In the genomic region with DNA sequence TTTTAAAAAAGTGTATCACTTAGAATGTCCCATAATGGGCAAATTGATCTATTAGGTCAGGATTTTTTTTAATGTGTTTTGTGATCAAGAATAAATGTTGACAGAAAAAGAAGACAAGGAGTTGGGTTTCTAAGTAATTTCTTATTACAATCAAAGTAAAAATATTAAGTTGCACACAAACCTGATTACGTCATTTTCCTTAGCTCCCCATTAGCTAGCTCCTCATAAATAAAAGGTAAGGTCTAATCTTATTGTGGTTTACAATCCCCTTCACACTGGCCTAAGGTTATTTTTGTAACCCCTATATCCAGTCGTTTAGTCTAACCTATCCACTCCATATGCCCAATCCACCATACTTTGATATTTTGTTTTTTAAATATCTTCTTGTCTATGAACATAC, we compare ENCODE assay signal across 35 cellular contexts. TPM values are rescaled to one million over a fixed set of nuclear protein-coding genes. Genes with fewer than 3 reads are reported as not detected.
"Had no signal": no experiment of that assay in that cellular context is flagged by ENCODE, and none has a peak within 500 bp of the region (broad histone marks: within the 10 kb centered on the region; RNA-seq: fewer than 3 reads in every experiment).

No MANE protein-coding gene starts in this region.

- H3K4me1 ChIP-seq: adrenal gland, esophagus muscularis mucosa, gastrocnemius medialis, heart left ventricle had no signal

- H3K36me3 ChIP-seq: adrenal gland, esophagus muscularis mucosa, gastrocnemius medialis, heart left ventricle had no signal

- H3K27me3 ChIP-seq: adrenal gland, body of pancreas, foreskin keratinocyte had no signal

- FAIRE-seq: colon had no signal

- ATAC-seq: activated CD4-positive, alpha-beta T cell treated with anti-CD3 and anti-CD28 coated beads for 36 hours; activated CD8-positive, alpha-beta memory T cell treated with anti-CD3 and anti-CD28 coated beads, Interleukin-2, amount 10 ng/mL, durations not matched to agents 7 days and 5 days; activated CD8-positive, alpha-beta T cell treated with anti-CD3 and anti-CD28 coated beads, Interleukin-2, amount 10 ng/mL, durations not matched to agents 7 days and 5 days; activated naive CD8-positive, alpha-beta T cell treated with anti-CD3 and anti-CD28 coated beads, Interleukin-2, amount 50 U/mL, for 24 hours; body of pancreas; effector memory CD8-positive, alpha-beta T cell; foreskin keratinocyte; gastrocnemius medialis; heart left ventricle; T-helper 17 cell had no signal

- H3K4me3 ChIP-seq: adrenal gland, body of pancreas, esophagus muscularis mucosa, gastrocnemius medialis, heart left ventricle had no signal

- H3K9me3 ChIP-seq: adrenal gland, body of pancreas, esophagus muscularis mucosa, gastrocnemius medialis, heart left ventricle had no signal

- DNase-seq: activated CD4-positive, alpha-beta memory T cell treated with anti-CD3 and anti-CD28 coated beads for 36 hours; activated CD4-positive, alpha-beta T cell treated with anti-CD3 and anti-CD28 coated beads for 36 hours; activated CD4-positive, alpha-beta T cell treated with anti-CD3 and anti-CD28 coated beads, Interleukin-2, amount 10 ng/mL, durations not matched to agents 24 days and 14 days; activated CD4-positive, CD25-positive, alpha-beta regulatory T cell; activated CD4-positive, CD25-positive, alpha-beta regulatory T cell treated with anti-CD3 and anti-CD28 coated beads, Interleukin-2, amount 50 U/mL, for 72 hours; activated CD8-positive, alpha-beta memory T cell treated with anti-CD3 and anti-CD28 coated beads, Interleukin-2, amount 10 ng/mL, durations not matched to agents 7 days and 5 days; activated CD8-positive, alpha-beta memory T cell treated with anti-CD3 and anti-CD28 coated beads, Interleukin-2, amount 50 U/mL, for 4 hours; activated CD8-positive, alpha-beta T cell treated with anti-CD3 and anti-CD28 coated beads, Interleukin-2, amount 10 ng/mL, durations not matched to agents 7 days and 5 days; activated effector memory CD4-positive, alpha-beta T cell treated with anti-CD3 and anti-CD28 coated beads, Interleukin-2, amount 50 U/mL, for 16 hours; activated naive CD4-positive, alpha-beta T cell treated with anti-CD3 and anti-CD28 coated beads for 36 hours; activated naive CD8-positive, alpha-beta T cell treated with anti-CD3 and anti-CD28 coated beads for 36 hours; activated naive CD8-positive, alpha-beta T cell treated with anti-CD3 and anti-CD28 coated beads, Interleukin-2, amount 50 U/mL, for 24 hours; activated T-cell treated with anti-CD3 and anti-CD28 coated beads, Interleukin-2, amount 50 U/mL, for 1 hour; activated T-cell treated with anti-CD3 and anti-CD28 coated beads, Interleukin-2, amount 50 U/mL, for 48 hours; adrenal gland; amygdala; aorta; body of pancreas; central memory CD4-positive, alpha-beta T cell; cortex of kidney; dermis blood vessel endothelial cell; effector CD4-positive, alpha-beta T cell; effector memory CD8-positive, alpha-beta T cell; erythroblast; foreskin keratinocyte; gastrocnemius medialis; glutamatergic neuron; heart left ventricle; T-helper 17 cell; T1000 had no signal

- H3K27ac ChIP-seq: adrenal gland, body of pancreas, esophagus muscularis mucosa, foreskin keratinocyte, gastrocnemius medialis, heart left ventricle had no signal

RNA-seq across cellular contexts. Expression of gene CA10, which starts 7.6 kb away (rescaled TPM):
- total RNA-seq: activated CD4-positive, alpha-beta memory T cell treated with anti-CD3 and anti-CD28 coated beads for 36 hours; activated CD4-positive, alpha-beta T cell treated with anti-CD3 and anti-CD28 coated beads for 36 hours; activated CD4-positive, alpha-beta T cell treated with anti-CD3 and anti-CD28 coated beads, Interleukin-2, amount 10 ng/mL, durations not matched to agents 24 days and 14 days; activated CD8-positive, alpha-beta memory T cell treated with anti-CD3 and anti-CD28 coated beads for 36 hours; activated CD8-positive, alpha-beta T cell treated with anti-CD3 and anti-CD28 coated beads, Interleukin-2, amount 10 ng/mL, durations not matched to agents 7 days and 5 days; activated naive CD4-positive, alpha-beta T cell treated with anti-CD3 and anti-CD28 coated beads for 36 hours; activated naive CD8-positive, alpha-beta T cell treated with anti-CD3 and anti-CD28 coated beads for 36 hours; activated T-helper 1 cell treated with anti-CD3 and anti-CD28 coated beads, Interleukin-12 subunit alpha, Interleukin-12 subunit beta, Interleukin-2, Interleukin-4 antibody, amounts not matched to agents 30 ng/mL and 10 ng/mL and 1 ng/mL, durations not matched to agents 14 hours and 24 hours and 36 hours; aorta; chondrocyte; dermis blood vessel endothelial cell; esophagus muscularis mucosa; gastrocnemius medialis; heart left ventricle had no signal
- polyA plus RNA-seq: aorta, heart left ventricle had no signal
